1 cellular context compared by ENCODE assay signal in genomic region chr21:42670058-42670830, GRCh38.
TF ChIP-seq lines count a peak whose summit lies in the region.

No MANE protein-coding gene starts in this region.

TF ChIP-seq in GM12878, 131 proteins besides CTCF, POLR2A, EP300 and RAD21:
- peak; percentile 83 for TF ChIP-seq BCL3 (IDR thresholded peaks at IDR 0.05; ENCODE audit: borderline replicate concordance, insufficient read depth, low read depth, low read length, poor library complexity, severe bottlenecking)
- TF ChIP-seq NFIC (IDR thresholded peaks at IDR 0.05; ENCODE audit: low read depth, low read length) = peak; percentile 43; the same call in 1 of the 2 replicates
- TF ChIP-seq NR2C2 (IDR thresholded peaks at IDR 0.05; ENCODE audit: borderline replicate concordance, control insufficient read depth, insufficient read length, low read depth) = no peak
- TF ChIP-seq ASH2L (IDR thresholded peaks at IDR 0.05; ENCODE audit: borderline replicate concordance, low read depth) = no peak
TF ChIP-seq in GM12878: peak in this region for 2.
